Comparison of ENCODE assay signal across 1 cellular context in genomic region chr3:195543642-195544536, GRCh38.
TF ChIP-seq lines count a peak whose summit lies in the region.

No MANE protein-coding gene starts in this region.

TF ChIP-seq in HepG2, 621 proteins besides CTCF, POLR2A, EP300 and RAD21 (continued from another document and continues in another):
- no peak for TF ChIP-seq ELK4 (CRISPR knock-in tag; IDR thresholded peaks at IDR 0.05; ENCODE audit: borderline replicate concordance)
- no peak for TF ChIP-seq CEBPG (CRISPR knock-in tag; IDR thresholded peaks at IDR 0.05)
- no peak for TF ChIP-seq NFYC (CRISPR knock-in tag; IDR thresholded peaks at IDR 0.05)
- TF ChIP-seq EHMT2 (IDR thresholded peaks at IDR 0.05; ENCODE audit: borderline replicate concordance, low read depth, low read length) = no peak
- TF ChIP-seq CENPBD1 (CRISPR knock-in tag; IDR thresholded peaks at IDR 0.05; ENCODE audit: borderline replicate concordance, low read depth) = no peak
- no peak for TF ChIP-seq THYN1 (CRISPR knock-in tag; IDR thresholded peaks at IDR 0.05; ENCODE audit: borderline replicate concordance, low read depth)
- TF ChIP-seq RARG (CRISPR knock-in tag; IDR thresholded peaks at IDR 0.05; ENCODE audit: low read depth) = no peak
- no peak for TF ChIP-seq ATF7 (IDR thresholded peaks at IDR 0.05)
- TF ChIP-seq ATF7 (CRISPR knock-in tag; IDR thresholded peaks at IDR 0.05) = peak; percentile 20; the same call in 1 of the 2 replicates
- TF ChIP-seq BRD4 (CRISPR knock-in tag; IDR thresholded peaks at IDR 0.05) = no peak
- no peak for TF ChIP-seq PPARG (CRISPR knock-in tag; conservative IDR thresholded peaks at IDR 0.05)
- peak; percentile 55; the same call in 1 of the 2 replicates for TF ChIP-seq ZNF598 (CRISPR knock-in tag; IDR thresholded peaks at IDR 0.05; ENCODE audit: borderline replicate concordance)
- 0 out of 2 replicates have a peak, but pooled peaks have one; percentile 29 for TF ChIP-seq TARDBP (CRISPR knock-in tag; IDR thresholded peaks at IDR 0.05)
- TF ChIP-seq ZNF251 (CRISPR knock-in tag; IDR thresholded peaks at IDR 0.05) = no peak
- no peak for TF ChIP-seq IRX3 (CRISPR knock-in tag; IDR thresholded peaks at IDR 0.05; ENCODE audit: borderline replicate concordance, low read depth)
- TF ChIP-seq ZNF549 (CRISPR knock-in tag; IDR thresholded peaks at IDR 0.05) = no peak
- TF ChIP-seq UBTF (CRISPR knock-in tag; IDR thresholded peaks at IDR 0.05) = no peak
- no peak for TF ChIP-seq NRL (CRISPR knock-in tag; IDR thresholded peaks at IDR 0.05; ENCODE audit: borderline replicate concordance)
- TF ChIP-seq GMEB2 (CRISPR knock-in tag; IDR thresholded peaks at IDR 0.05; ENCODE audit: low read depth) = no peak
- TF ChIP-seq HMG20B (CRISPR knock-in tag; conservative IDR thresholded peaks at IDR 0.05) = no peak
- no peak for TF ChIP-seq ZNF772 (CRISPR knock-in tag; IDR thresholded peaks at IDR 0.05)
- TF ChIP-seq TRIM22 (IDR thresholded peaks at IDR 0.05) = no peak
- no peak for TF ChIP-seq CREB1 (IDR thresholded peaks at IDR 0.05)
- TF ChIP-seq CREB1 (CRISPR knock-in tag; IDR thresholded peaks at IDR 0.05) = 0 out of 2 replicates have a peak, but pooled peaks have one; percentile 4
- TF ChIP-seq MED1 (CRISPR knock-in tag; IDR thresholded peaks at IDR 0.05) = peak; percentile 8; the same call in 1 of the 2 replicates
- TF ChIP-seq ZBTB2 (CRISPR knock-in tag; IDR thresholded peaks at IDR 0.05; ENCODE audit: low read depth) = no peak
- TF ChIP-seq ZNF451 (CRISPR knock-in tag; IDR thresholded peaks at IDR 0.05) = no peak
- no peak for TF ChIP-seq SP4 (CRISPR knock-in tag; IDR thresholded peaks at IDR 0.05)
- TF ChIP-seq ZBTB20 (CRISPR knock-in tag; IDR thresholded peaks at IDR 0.05; ENCODE audit: borderline replicate concordance, low read depth) = no peak; the same call in 1 of the 2 replicates
- no peak for TF ChIP-seq LRRFIP1 (CRISPR knock-in tag; conservative IDR thresholded peaks at IDR 0.05)
- TF ChIP-seq ZNF737 (CRISPR knock-in tag; IDR thresholded peaks at IDR 0.05; ENCODE audit: borderline replicate concordance) = no peak
- TF ChIP-seq MLXIP (CRISPR knock-in tag; IDR thresholded peaks at IDR 0.05; ENCODE audit: borderline replicate concordance) = no peak
- no peak for TF ChIP-seq SNAPC2 (CRISPR knock-in tag; IDR thresholded peaks at IDR 0.05)
- no peak for TF ChIP-seq ATF1 (CRISPR knock-in tag; IDR thresholded peaks at IDR 0.05)
- no peak for TF ChIP-seq ZNF766 (CRISPR knock-in tag; IDR thresholded peaks at IDR 0.05; ENCODE audit: borderline replicate concordance)
- TF ChIP-seq E2F5 (CRISPR knock-in tag; conservative IDR thresholded peaks at IDR 0.05) = no peak
- TF ChIP-seq ZNF83 (CRISPR knock-in tag; IDR thresholded peaks at IDR 0.05; ENCODE audit: borderline replicate concordance) = no peak
- peak; percentile 61; the same call in 1 of the 2 replicates for TF ChIP-seq ZBTB7B (CRISPR knock-in tag; IDR thresholded peaks at IDR 0.05)
- TF ChIP-seq RXRB (CRISPR knock-in tag; IDR thresholded peaks at IDR 0.05; ENCODE audit: borderline replicate concordance) = no peak
- no peak for TF ChIP-seq ZMYM4 (CRISPR knock-in tag; IDR thresholded peaks at IDR 0.05)
- no peak for TF ChIP-seq YY1 (IDR thresholded peaks at IDR 0.05; ENCODE audit: insufficient read depth, insufficient replicate concordance, low read depth, low read length)
- 0 out of 3 replicates have a peak, but pooled peaks have one; percentile 42 for TF ChIP-seq MXI1 (IDR thresholded peaks at IDR 0.05; ENCODE audit: borderline replicate concordance, low read depth, low read length)
- TF ChIP-seq ZNF782 (CRISPR knock-in tag; IDR thresholded peaks at IDR 0.05; ENCODE audit: borderline replicate concordance) = no peak
- no peak for TF ChIP-seq SRSF9 (IDR thresholded peaks at IDR 0.05; ENCODE audit: borderline replicate concordance, insufficient read depth, low read depth, low read length, poor library complexity, severe bottlenecking)
- no peak for TF ChIP-seq MYNN (CRISPR knock-in tag; IDR thresholded peaks at IDR 0.05; ENCODE audit: low read depth)
- TF ChIP-seq ZFP91 (CRISPR knock-in tag; IDR thresholded peaks at IDR 0.05; ENCODE audit: borderline replicate concordance) = peak; percentile 26; the same call in 1 of the 2 replicates
- no peak for TF ChIP-seq DRAP1 (CRISPR knock-in tag; IDR thresholded peaks at IDR 0.05)
- no peak for TF ChIP-seq SP5 (CRISPR knock-in tag; IDR thresholded peaks at IDR 0.05; ENCODE audit: borderline replicate concordance, low read depth)
